1 cellular context compared by ENCODE assay signal in genomic region chr1:236147521-236148470, GRCh38.
TF ChIP-seq lines count a peak whose summit lies in the region.

No MANE protein-coding gene starts in this region.

TF ChIP-seq in HEK293, 187 proteins besides CTCF, POLR2A, EP300 and RAD21 (continued from another document):
- TF ChIP-seq ZNF280C (tag by site-specific recombination; IDR thresholded peaks at IDR 0.05) = no peak
- no peak for TF ChIP-seq ZNF19 (tag by site-specific recombination; IDR thresholded peaks at IDR 0.05; ENCODE audit: low read depth)
- no peak for TF ChIP-seq ZNF510 (tag by site-specific recombination; IDR thresholded peaks at IDR 0.05; ENCODE audit: insufficient replicate concordance)
- no peak for TF ChIP-seq ZEB2 (tag by site-specific recombination; IDR thresholded peaks at IDR 0.05)
- TF ChIP-seq, protein P1, sequence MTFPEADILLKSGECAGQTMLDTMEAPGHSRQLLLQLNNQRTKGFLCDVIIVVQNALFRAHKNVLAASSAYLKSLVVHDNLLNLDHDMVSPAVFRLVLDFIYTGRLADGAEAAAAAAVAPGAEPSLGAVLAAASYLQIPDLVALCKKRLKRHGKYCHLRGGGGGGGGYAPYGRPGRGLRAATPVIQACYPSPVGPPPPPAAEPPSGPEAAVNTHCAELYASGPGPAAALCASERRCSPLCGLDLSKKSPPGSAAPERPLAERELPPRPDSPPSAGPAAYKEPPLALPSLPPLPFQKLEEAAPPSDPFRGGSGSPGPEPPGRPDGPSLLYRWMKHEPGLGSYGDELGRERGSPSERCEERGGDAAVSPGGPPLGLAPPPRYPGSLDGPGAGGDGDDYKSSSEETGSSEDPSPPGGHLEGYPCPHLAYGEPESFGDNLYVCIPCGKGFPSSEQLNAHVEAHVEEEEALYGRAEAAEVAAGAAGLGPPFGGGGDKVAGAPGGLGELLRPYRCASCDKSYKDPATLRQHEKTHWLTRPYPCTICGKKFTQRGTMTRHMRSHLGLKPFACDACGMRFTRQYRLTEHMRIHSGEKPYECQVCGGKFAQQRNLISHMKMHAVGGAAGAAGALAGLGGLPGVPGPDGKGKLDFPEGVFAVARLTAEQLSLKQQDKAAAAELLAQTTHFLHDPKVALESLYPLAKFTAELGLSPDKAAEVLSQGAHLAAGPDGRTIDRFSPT (tag by site-specific recombination; IDR thresholded peaks at IDR 0.05) = no peak
- no peak for TF ChIP-seq PRDM1 (tag by site-specific recombination; IDR thresholded peaks at IDR 0.05)
- no peak for TF ChIP-seq ZNF394 (tag by site-specific recombination; IDR thresholded peaks at IDR 0.05; ENCODE audit: borderline replicate concordance)
- TF ChIP-seq ZBTB17 (tag by site-specific recombination; IDR thresholded peaks at IDR 0.05) = no peak
- no peak for TF ChIP-seq ZNF791 (tag by site-specific recombination; IDR thresholded peaks at IDR 0.05)
- 0 out of 2 replicates have a peak, but pooled peaks have one; percentile 43 for TF ChIP-seq ZIC2 (tag by site-specific recombination; IDR thresholded peaks at IDR 0.05)
- TF ChIP-seq SETDB1 (IDR thresholded peaks at IDR 0.05; ENCODE audit: insufficient read length, low read length) = no peak
- TF ChIP-seq MYNN (tag by site-specific recombination; IDR thresholded peaks at IDR 0.05; ENCODE audit: borderline replicate concordance) = no peak
- no peak for TF ChIP-seq ZNF580 (tag by site-specific recombination; IDR thresholded peaks at IDR 0.05)
- no peak for TF ChIP-seq ZNF266 (tag by site-specific recombination; IDR thresholded peaks at IDR 0.05; ENCODE audit: low read depth)
- TF ChIP-seq ZNF416 (tag by site-specific recombination; IDR thresholded peaks at IDR 0.05) = no peak
- peak; percentile 76; the same call in 1 of the 2 replicates for TF ChIP-seq SCRT1 (tag by site-specific recombination; IDR thresholded peaks at IDR 0.05; ENCODE audit: borderline replicate concordance)
- no peak for TF ChIP-seq ZNF335 (tag by site-specific recombination; conservative IDR thresholded peaks at IDR 0.05)
- no peak for TF ChIP-seq ZNF514 (tag by site-specific recombination; IDR thresholded peaks at IDR 0.05)
- TF ChIP-seq SCRT2 (tag by site-specific recombination; IDR thresholded peaks at IDR 0.05) = peak; percentile 85
- TF ChIP-seq, protein P2, sequence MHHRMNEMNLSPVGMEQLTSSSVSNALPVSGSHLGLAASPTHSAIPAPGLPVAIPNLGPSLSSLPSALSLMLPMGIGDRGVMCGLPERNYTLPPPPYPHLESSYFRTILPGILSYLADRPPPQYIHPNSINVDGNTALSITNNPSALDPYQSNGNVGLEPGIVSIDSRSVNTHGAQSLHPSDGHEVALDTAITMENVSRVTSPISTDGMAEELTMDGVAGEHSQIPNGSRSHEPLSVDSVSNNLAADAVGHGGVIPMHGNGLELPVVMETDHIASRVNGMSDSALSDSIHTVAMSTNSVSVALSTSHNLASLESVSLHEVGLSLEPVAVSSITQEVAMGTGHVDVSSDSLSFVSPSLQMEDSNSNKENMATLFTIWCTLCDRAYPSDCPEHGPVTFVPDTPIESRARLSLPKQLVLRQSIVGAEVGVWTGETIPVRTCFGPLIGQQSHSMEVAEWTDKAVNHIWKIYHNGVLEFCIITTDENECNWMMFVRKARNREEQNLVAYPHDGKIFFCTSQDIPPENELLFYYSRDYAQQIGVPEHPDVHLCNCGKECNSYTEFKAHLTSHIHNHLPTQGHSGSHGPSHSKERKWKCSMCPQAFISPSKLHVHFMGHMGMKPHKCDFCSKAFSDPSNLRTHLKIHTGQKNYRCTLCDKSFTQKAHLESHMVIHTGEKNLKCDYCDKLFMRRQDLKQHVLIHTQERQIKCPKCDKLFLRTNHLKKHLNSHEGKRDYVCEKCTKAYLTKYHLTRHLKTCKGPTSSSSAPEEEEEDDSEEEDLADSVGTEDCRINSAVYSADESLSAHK (tag by site-specific recombination; IDR thresholded peaks at IDR 0.05) = no peak
